Comparison of ENCODE assay signal across 8 cellular contexts in genomic region chr1:235093685-235094592, GRCh38.
DNase-seq lines count a peak whose midpoint lies in the region; ATAC-seq lines count a peak whose summit lies in the region.

No MANE protein-coding gene starts in this region.

- DNase-seq in DMS53 (lab: John Stamatoyannopoulos, UW), result peak; percentile 85
- DNase-seq in NCI-H345 (lab: John Stamatoyannopoulos, UW), result peak; percentile 56
- DNase-seq in activated CD4-positive, CD25-positive, alpha-beta regulatory T cell (lab: John Stamatoyannopoulos, UW), result peak; percentile 65 to 80 (median 72)
- peak; percentile 71 for DNase-seq in central memory CD4-positive, alpha-beta T cell
- peak; percentile 56 for DNase-seq in kidney glomerular epithelial cell (lab: John Stamatoyannopoulos, UW)
- peak; percentile 62 to 78 for DNase-seq in stimulated activated CD4-positive, alpha-beta T cell treated with anti-CD3 and anti-CD28 coated beads, Interleukin-15, amount 100 ng/mL, for 48 hours (ENCODE audit: low read depth in 2 of 2)
- no peak for DNase-seq in NCI-H187 treated with DMSO at 0.1 percent for 48 hours (lab: John Stamatoyannopoulos, UW)

- ATAC-seq in HG02588 (IDR thresholded peaks at IDR 0.05; ENCODE audit: unreplicated experiment), result peak; percentile 67
